ENCODE assay signal across 1 cellular context in the genomic region with DNA sequence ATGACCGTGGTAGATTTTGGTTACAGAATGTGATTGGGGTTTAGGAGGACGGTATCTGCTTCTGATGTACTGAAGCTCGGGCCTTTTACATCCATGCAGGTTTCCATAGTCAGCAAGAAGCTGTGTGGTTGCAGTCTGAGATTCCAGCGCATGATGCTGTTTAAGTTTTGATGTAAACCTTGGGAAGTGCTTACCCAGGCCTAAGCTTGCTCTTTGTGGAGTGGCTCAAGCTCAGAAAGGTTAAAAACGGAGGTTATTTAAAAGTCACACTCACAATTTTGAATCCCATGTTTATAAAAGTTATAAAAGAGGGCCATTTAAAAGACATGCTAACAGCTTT.
TF ChIP-seq lines count a peak whose summit lies in the region.

No MANE protein-coding gene starts in this region.

TF ChIP-seq in HCT116, 20 proteins besides CTCF, POLR2A, EP300 and RAD21 (continued from another document):
- TF ChIP-seq, protein P1, sequence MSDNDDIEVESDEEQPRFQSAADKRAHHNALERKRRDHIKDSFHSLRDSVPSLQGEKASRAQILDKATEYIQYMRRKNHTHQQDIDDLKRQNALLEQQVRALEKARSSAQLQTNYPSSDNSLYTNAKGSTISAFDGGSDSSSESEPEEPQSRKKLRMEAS (IDR thresholded peaks at IDR 0.05): no peak
- TF ChIP-seq SIN3A (IDR thresholded peaks at IDR 0.05; ENCODE audit: low read depth) (no peak), TCF7L2 (IDR thresholded peaks at IDR 0.05; ENCODE audit: borderline replicate concordance, extremely low read depth, insufficient read depth, insufficient read length) (no peak), CBX3 (IDR thresholded peaks at IDR 0.05; ENCODE audit: low read depth) (no peak), CEBPB (IDR thresholded peaks at IDR 0.05; ENCODE audit: low read depth) (no peak)
